ENCODE assay signal across 8 cellular contexts in the genomic region with DNA sequence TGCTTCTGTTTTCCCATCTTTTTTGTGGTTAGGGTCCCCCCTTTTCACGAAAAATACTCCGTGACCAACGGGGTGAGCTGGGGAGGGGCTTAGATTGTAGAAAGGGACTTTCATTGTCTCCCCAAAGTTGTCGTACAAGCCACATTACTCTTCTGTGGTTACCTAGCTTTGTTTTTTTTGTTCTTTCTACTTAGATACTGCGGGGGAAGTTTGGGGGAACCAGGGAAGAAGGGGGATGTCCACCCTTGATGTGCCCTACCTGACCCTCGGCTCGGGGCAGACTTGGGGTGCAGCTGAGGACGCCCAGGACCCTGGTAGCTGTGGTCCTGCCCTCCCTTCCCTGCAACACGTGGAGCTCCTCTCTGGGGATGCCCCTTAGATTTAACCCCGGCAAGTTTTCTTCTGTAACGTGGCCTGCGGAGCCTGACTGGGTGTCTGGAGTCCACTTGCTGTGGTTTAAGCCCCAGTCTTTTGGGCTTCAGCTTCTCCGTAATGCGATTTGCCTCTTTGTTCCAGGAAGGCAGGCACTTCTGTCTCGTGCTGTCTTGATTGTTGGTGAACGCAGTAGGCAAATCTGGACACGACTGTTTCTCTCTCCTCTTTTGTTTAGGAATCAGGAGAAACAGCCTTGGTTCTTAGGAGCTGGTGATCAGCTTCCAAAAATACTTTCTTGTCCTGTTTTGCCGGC. TPM values are rescaled to one million over a fixed set of nuclear protein-coding genes. Genes with fewer than 3 reads are reported as not detected.
DNase-seq lines count a peak whose midpoint lies in the region; ATAC-seq and TF ChIP-seq lines count a peak whose summit lies in the region.

No MANE protein-coding gene starts in this region.

- ATAC-seq in GM18511 (IDR thresholded peaks at IDR 0.05; ENCODE audit: unreplicated experiment): peak; percentile 28
- no peak for ATAC-seq in thoracic aorta (ENCODE audit: insufficient number of reproducible peaks, low FRiP score, low read depth)
- ATAC-seq in HG02763 (IDR thresholded peaks at IDR 0.05; ENCODE audit: unreplicated experiment): no peak

- DNase-seq in NCI-H510A (lab: John Stamatoyannopoulos, UW): peak; percentile 33
- DNase-seq in activated CD8-positive, alpha-beta memory T cell treated with anti-CD3 and anti-CD28 coated beads, Interleukin-2, amount 50 U/mL, for 4 hours: peak; percentile 45
- DNase-seq in epithelial cell of prostate (ENCODE audit: low read depth, low spot score): no peak
- DNase-seq in myocyte (ENCODE audit: low read depth): peak; percentile 52
- DNase-seq in thoracic aorta (ENCODE audit: low spot score): no peak
- DNase-seq in GDM1 (lab: John Stamatoyannopoulos, UW): no peak

- H3K4me1 ChIP-seq in thoracic aorta (ENCODE audit: control insufficient read depth in 1 of 2, low read depth in 2 of 2): peaks cover 38 to 67% of the 10 kb centered on the region in 2 donors

- H3K4me3 ChIP-seq in thoracic aorta: peak overlapping the region; percentile 94

- no peaks in the 10 kb centered on the region for H3K27me3 ChIP-seq in thoracic aorta (replicated peaks; ENCODE audit: insufficient read depth)

- TF ChIP-seq CTCF in thoracic aorta (IDR thresholded peaks at IDR 0.05): no peak

- H3K27ac ChIP-seq in epithelial cell of prostate: peak overlapping the region; percentile 75
- H3K27ac ChIP-seq in thoracic aorta: peak overlapping the region; percentile 85 to 91

- no peaks in the 10 kb centered on the region for H3K9me3 ChIP-seq in thoracic aorta

- no peaks in the 10 kb centered on the region for H3K36me3 ChIP-seq in thoracic aorta

RNA-seq across cellular contexts. Expression of a gene that starts 0.9 kb away (rescaled TPM):
- total RNA-seq in myocyte: 7.2 and 7.4 TPM in 2 replicates
- polyA plus RNA-seq in myocyte (2012): 31.0 TPM
- total RNA-seq in thoracic aorta: 10 to 100 TPM; 89.2 to 94.9 TPM

Comparison
In these comparisons a context has a peak if more than half of its experiments do, and no peak if none do; other contexts are left out.
1. DNase-seq: peak in NCI-H510A (single experiment), activated CD8-positive, alpha-beta memory T cell treated with anti-CD3 and anti-CD28 coated beads, Interleukin-2, amount 50 U/mL, for 4 hours (single experiment) and myocyte (single experiment); none in epithelial cell of prostate (single experiment), thoracic aorta (single experiment) and GDM1 (single experiment).
2. RNA of a gene that starts 0.9 kb away (total RNA-seq): 89.2 to 94.9 TPM in thoracic aorta; 7.2 to 7.4 TPM in myocyte; every median in the first group is over 10 times any median in the second.